Comparison of ENCODE assay signal across 10 cellular contexts in the genomic region with DNA sequence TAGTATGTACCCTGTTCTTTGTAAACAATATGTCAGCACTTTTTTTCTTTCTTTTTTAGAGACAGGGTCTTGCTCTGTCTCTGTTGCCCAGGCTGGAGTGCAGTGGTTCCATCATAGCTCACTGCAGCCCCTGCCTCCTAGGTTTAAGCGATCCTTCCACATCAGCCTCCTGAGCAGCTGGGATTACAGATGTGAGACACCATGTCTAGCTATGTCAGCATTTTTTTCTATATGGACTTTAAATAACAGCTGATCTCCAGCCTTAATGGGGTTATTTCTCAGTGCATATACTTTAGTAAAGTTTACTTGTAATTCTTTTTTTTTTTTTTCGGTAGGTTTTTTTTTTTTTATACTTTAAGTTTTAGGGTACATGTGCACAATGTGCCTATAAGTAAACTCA. TPM values are rescaled to one million over a fixed set of nuclear protein-coding genes. Genes with fewer than 3 reads are reported as not detected.
"Had no signal": no experiment of that assay in that cellular context is flagged by ENCODE, and none has a peak within 500 bp of the region (broad histone marks: within the 10 kb centered on the region; RNA-seq: fewer than 3 reads in every experiment).

No MANE protein-coding gene starts in this region.

- ATAC-seq: HCT116 had no signal

- H2AFZ ChIP-seq: GM23248 had no signal

- H3K4me3 ChIP-seq: GM23248, HAP-1 had no signal

- H3K9ac ChIP-seq: GM23248 had no signal

- H3K27ac ChIP-seq: GM23248, HL-60 had no signal

- H3K9me3 ChIP-seq: HAP-1 had no signal

- DNase-seq: GM23248, GOT3, H7, HFFc6 had no signal

- H3K36me3 ChIP-seq: HAP-1 had no signal

RNA-seq across cellular contexts. Expression of a gene that starts 26.6 kb away (rescaled TPM):
- total RNA-seq: GM23248, H4, H7, HFFc6, HT1080 had no signal
- polyA plus RNA-seq: GM23248, IgD-negative memory B cell had no signal

RNA-seq across cellular contexts. Expression of a gene that starts 26.8 kb away (rescaled TPM):
- total RNA-seq: GM23248, H4, H7, HFFc6, HT1080 had no signal
- polyA plus RNA-seq: IgD-negative memory B cell had no signal
